Comparison of ENCODE assay signal across 8 cellular contexts in the genomic region with DNA sequence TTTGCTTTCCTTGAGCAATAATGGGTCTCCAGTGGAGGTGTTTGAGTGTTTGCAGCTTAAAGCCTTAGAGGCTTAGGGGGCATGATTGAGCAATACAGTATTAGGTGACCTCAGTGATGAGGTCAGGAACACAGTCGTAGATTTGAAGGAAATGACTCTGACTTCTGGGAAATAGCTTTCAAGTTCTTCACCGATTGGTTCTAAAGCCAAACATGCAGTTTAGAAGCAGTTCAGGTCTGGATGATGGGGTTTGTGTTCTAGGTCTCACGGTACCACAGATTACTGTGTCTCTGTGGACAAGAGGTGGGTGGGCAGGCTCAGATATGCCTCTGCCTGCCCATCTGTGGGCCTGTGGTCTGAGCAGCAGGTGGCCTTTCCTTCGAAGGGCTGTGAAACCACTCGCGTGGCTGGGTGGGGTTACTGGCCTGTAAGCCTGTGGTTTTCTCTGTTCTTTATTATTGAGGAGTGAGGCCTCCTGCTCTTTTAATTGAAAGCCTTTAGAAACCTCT. TPM values are rescaled to one million over a fixed set of nuclear protein-coding genes. Genes with fewer than 3 reads are reported as not detected.
DNase-seq lines count a peak whose midpoint lies in the region; ATAC-seq and TF ChIP-seq lines count a peak whose summit lies in the region.

No MANE protein-coding gene starts in this region.

- H3K36me3 ChIP-seq in sigmoid colon, result peaks cover 0 to under 1% (median 0%) of the 10 kb centered on the region in 4 donors

- H3K4me3 ChIP-seq in sigmoid colon, result no peak overlapping the region

- no peaks in the 10 kb centered on the region for H3K9me3 ChIP-seq in sigmoid colon

- H3K27me3 ChIP-seq in sigmoid colon, result no peaks in the 10 kb centered on the region

- peak; percentile 59 to 77 for DNase-seq in erythroblast (lab: John Stamatoyannopoulos, UW)
- no peak for DNase-seq in sigmoid colon
- DNase-seq in SK-N-DZ (ENCODE audit: low spot score), result no peak
- DNase-seq in GDM1 (lab: John Stamatoyannopoulos, UW), result no peak

- no peak for TF ChIP-seq POLR2A in erythroblast (IDR thresholded peaks at IDR 0.05; ENCODE audit: low read length)
- no peak for TF ChIP-seq POLR2A in sigmoid colon (IDR thresholded peaks at IDR 0.05)

- H3K27ac ChIP-seq in 22Rv1 (peak overlapping the region; percentile 86), VCaP (peak overlapping the region; percentile 49), sigmoid colon (peak overlapping the region in 3 of 4 donors; percentile 3 to 31 (median 19))

- ATAC-seq in GM19025 (IDR thresholded peaks at IDR 0.05; ENCODE audit: low read depth, unreplicated experiment), result peak; percentile 89
- ATAC-seq in HG03139 (IDR thresholded peaks at IDR 0.05; ENCODE audit: unreplicated experiment), result peak; percentile 77

- WGBS in sigmoid colon, 2 donors, result 14 to 20% methylated on average over 6 of the region's 6 CpGs

- TF ChIP-seq CTCF in 22Rv1 (IDR thresholded peaks at IDR 0.05) (no peak), VCaP (conservative IDR thresholded peaks at IDR 0.05) (no peak), sigmoid colon (IDR thresholded peaks at IDR 0.05) (no peak)

- intact Hi-C loops in sigmoid colon (cut with DNase I), result no loop called here

- H3K4me1 ChIP-seq in sigmoid colon, result peaks cover 0 to 3% (median 0%) of the 10 kb centered on the region in 4 donors

- TF ChIP-seq EP300 in sigmoid colon (IDR thresholded peaks at IDR 0.05), result peak in 1 of 4 donors; percentile 19

RNA-seq across cellular contexts. Expression of a gene that starts 7.8 kb away (rescaled TPM):
- 10 to 100 TPM; 12.7 to 26.2 (median 19.7) TPM for total RNA-seq in sigmoid colon
- 10 to 100 TPM; 31.2 to 59.4 (median 34.2) TPM for polyA plus RNA-seq in sigmoid colon
- polyA plus RNA-seq in SK-N-DZ (2014; cell fraction: cytosol; rRNA removed), result 271 and 312 TPM in 2 replicates
- 109 and 143 TPM in 2 replicates for polyA plus RNA-seq in SK-N-DZ (2014; cell fraction: nucleus; rRNA removed)

RNA-seq across cellular contexts. Expression of a gene that starts 27.6 kb away (rescaled TPM):
- total RNA-seq in sigmoid colon, result 100 to 1,000 TPM in 2 of 4 donors, 10 to 100 TPM in 2; 80.0 to 108 (median 95.6) TPM
- polyA plus RNA-seq in sigmoid colon, result 10 to 100 TPM; 51.1 to 85.1 (median 64.2) TPM
- polyA plus RNA-seq in SK-N-DZ (2014; cell fraction: cytosol; rRNA removed), result 42.2 and 50.9 TPM in 2 replicates
- 10.6 and 31.7 TPM in 2 replicates for polyA plus RNA-seq in SK-N-DZ (2014; cell fraction: nucleus; rRNA removed)

RNA-seq across cellular contexts. Expression of a gene that starts 58.5 kb away (rescaled TPM):
- 10 to 100 TPM; 26.1 to 44.4 (median 34.3) TPM for total RNA-seq in sigmoid colon
- polyA plus RNA-seq in sigmoid colon, result 100 to 1,000 TPM in 2 of 3 donors, 10 to 100 TPM in 1; 47.9 to 131 (median 109) TPM
- 87.8 and 89.7 TPM in 2 replicates for polyA plus RNA-seq in SK-N-DZ (2014; cell fraction: cytosol; rRNA removed)
- 43.4 and 51.8 TPM in 2 replicates for polyA plus RNA-seq in SK-N-DZ (2014; cell fraction: nucleus; rRNA removed)

Comparison
In these comparisons a context has a peak if more than half of its experiments do, and no peak if none do; other contexts are left out.
1. H3K27ac ChIP-seq: peak in every context shown above with its lines; median percentile 86 in 22Rv1; 49 in VCaP; 19 in sigmoid colon.
2. DNase-seq: peak in erythroblast (2 of 2); none in sigmoid colon (single experiment), SK-N-DZ (single experiment) and GDM1 (single experiment).